Comparison of ENCODE assay signal across 1 cellular context in genomic region chrX:12159799-12160198, GRCh38.
TF ChIP-seq lines count a peak whose summit lies in the region.

No MANE protein-coding gene starts in this region.

TF ChIP-seq in HEK293, 187 proteins besides CTCF, POLR2A, EP300 and RAD21 (continued from another document):
- TF ChIP-seq IKZF3 (tag by site-specific recombination; IDR thresholded peaks at IDR 0.05) (peak; percentile 77; the same call in 1 of the 2 replicates), KLF8 (tag by site-specific recombination; IDR thresholded peaks at IDR 0.05) (no peak), ZNF155 (tag by site-specific recombination; IDR thresholded peaks at IDR 0.05) (no peak), ELK4 (IDR thresholded peaks at IDR 0.05; ENCODE audit: borderline replicate concordance, low read depth, low read length) (no peak), ZNF530 (tag by site-specific recombination; IDR thresholded peaks at IDR 0.05; ENCODE audit: low read depth) (no peak), ZNF335 (tag by site-specific recombination; conservative IDR thresholded peaks at IDR 0.05) (0 out of 2 replicates have a peak, but pooled peaks have one; percentile 26), ZNF280D (tag by site-specific recombination; IDR thresholded peaks at IDR 0.05) (no peak), ZNF404 (tag by site-specific recombination; IDR thresholded peaks at IDR 0.05) (no peak), SP3 (tag by site-specific recombination; IDR thresholded peaks at IDR 0.05) (no peak), ZNF600 (tag by site-specific recombination; IDR thresholded peaks at IDR 0.05) (no peak), ZNF169 (tag by site-specific recombination; IDR thresholded peaks at IDR 0.05) (no peak), ZBTB11 (tag by site-specific recombination; conservative IDR thresholded peaks at IDR 0.05; ENCODE audit: low read depth) (no peak), ZNF510 (tag by site-specific recombination; IDR thresholded peaks at IDR 0.05; ENCODE audit: insufficient replicate concordance) (no peak), ZNF747 (tag by site-specific recombination; IDR thresholded peaks at IDR 0.05) (no peak), INSM2 (tag by site-specific recombination; IDR thresholded peaks at IDR 0.05) (no peak), ZNF768 (tag by site-specific recombination; IDR thresholded peaks at IDR 0.05) (no peak; the same call in 1 of the 2 replicates), ZNF639 (tag by site-specific recombination; IDR thresholded peaks at IDR 0.05) (no peak), OSR2 (tag by site-specific recombination; IDR thresholded peaks at IDR 0.05) (peak; percentile 62), ZNF776 (tag by site-specific recombination; IDR thresholded peaks at IDR 0.05; ENCODE audit: borderline replicate concordance) (no peak), ZNF16 (tag by site-specific recombination; IDR thresholded peaks at IDR 0.05; ENCODE audit: low read depth) (no peak), SP2 (tag by site-specific recombination; IDR thresholded peaks at IDR 0.05) (no peak), ZNF660 (tag by site-specific recombination; IDR thresholded peaks at IDR 0.05) (no peak), ZNF350 (tag by site-specific recombination; IDR thresholded peaks at IDR 0.05) (no peak), ZNF449 (tag by site-specific recombination; IDR thresholded peaks at IDR 0.05) (no peak), OVOL3 (tag by site-specific recombination; IDR thresholded peaks at IDR 0.05) (no peak), ATF2 (tag by site-specific recombination; IDR thresholded peaks at IDR 0.05; ENCODE audit: low read depth) (0 out of 2 replicates have a peak, but pooled peaks have one; percentile 12), ZNF2 (tag by site-specific recombination; IDR thresholded peaks at IDR 0.05) (0 out of 2 replicates have a peak, but pooled peaks have one; percentile 41), ZBTB6 (tag by site-specific recombination; IDR thresholded peaks at IDR 0.05) (no peak), ZNF670 (tag by site-specific recombination; IDR thresholded peaks at IDR 0.05; ENCODE audit: low read depth) (0 out of 2 replicates have a peak, but pooled peaks have one; percentile 40)
